8 cellular contexts compared by ENCODE assay signal in genomic region chr7:72924417-72924747, GRCh38. TPM values are rescaled to one million over a fixed set of nuclear protein-coding genes. Genes with fewer than 3 reads are reported as not detected.
DNase-seq lines count a peak whose midpoint lies in the region; ATAC-seq and TF ChIP-seq lines count a peak whose summit lies in the region.

No MANE protein-coding gene starts in this region.

- H3K4me1 ChIP-seq in PC-9 (replicated peaks; ENCODE audit: insufficient read depth) (peaks cover 15% of the 10 kb centered on the region; the same call in 1 of the 2 replicates), esophagus (ENCODE audit: control insufficient read depth in 2 of 2, insufficient read depth in 2 of 2, low read length in 1 of 2) (no peaks in the 10 kb centered on the region)

- no peaks in the 10 kb centered on the region for H3K9me2 ChIP-seq in PC-9 (ENCODE audit: insufficient read depth)

- no peak for TF ChIP-seq CTCF in CD4-positive, alpha-beta T cell (IDR thresholded peaks at IDR 0.05)
- TF ChIP-seq CTCF in HFFc6 (IDR thresholded peaks at IDR 0.05) (no peak), PC-9 (conservative IDR thresholded peaks at IDR 0.05) (no peak), progenitor cell of endocrine pancreas (IDR thresholded peaks at IDR 0.05; ENCODE audit: unreplicated experiment) (no peak)

- intact Hi-C loops in CD4-positive, alpha-beta T cell (cut with DNase I, micrococcal nuclease): loop anchor here in 1 of 2 experiments (10.0 kb wide), 1 partner anchor 530 kb away; no protein-coding TSS in a partner anchor
- intact Hi-C loops in PC-9 (cut with micrococcal nuclease; ENCODE audit: unreplicated experiment): loop anchor here (5.0 to 10.0 kb wide), 2 partner anchors 97 to 530 kb away; partner anchors contain the start of gene TYW1B

- H3K4me3 Mint-ChIP-seq in CD4-positive, alpha-beta T cell: peak overlapping the region; percentile 97
- H3K4me3 Mint-ChIP-seq in HFFc6 (peak overlapping the region; percentile 95), progenitor cell of endocrine pancreas (ENCODE audit: low read depth) (peak overlapping the region; percentile 100)

- peak overlapping the region; percentile 74 for H3K4me2 ChIP-seq in PC-9

- no peaks in the 10 kb centered on the region for H3K27me3 Mint-ChIP-seq in CD4-positive, alpha-beta T cell
- peaks cover 7% of the 10 kb centered on the region for H3K27me3 Mint-ChIP-seq in HFFc6 (ENCODE audit: insufficient read depth)
- no peaks in the 10 kb centered on the region for H3K27me3 Mint-ChIP-seq in progenitor cell of endocrine pancreas

- H3K4me1 Mint-ChIP-seq in CD4-positive, alpha-beta T cell (ENCODE audit: low read depth): peaks cover 34% of the 10 kb centered on the region
- H3K4me1 Mint-ChIP-seq in HFFc6 (ENCODE audit: low read depth): peaks cover 32% of the 10 kb centered on the region
- H3K4me1 Mint-ChIP-seq in progenitor cell of endocrine pancreas (ENCODE audit: low read depth): peaks cover 14% of the 10 kb centered on the region

- ATAC-seq in CD4-positive, alpha-beta T cell (ENCODE audit: poor library complexity): no peak

- peak overlapping the region; percentile 74 for H2AFZ ChIP-seq in PC-9

- no peaks in the 10 kb centered on the region for H3K9me3 Mint-ChIP-seq in CD4-positive, alpha-beta T cell
- H3K9me3 Mint-ChIP-seq in HFFc6: no peaks in the 10 kb centered on the region
- no peaks in the 10 kb centered on the region for H3K9me3 Mint-ChIP-seq in progenitor cell of endocrine pancreas (ENCODE audit: low read depth)

- H4K20me1 ChIP-seq in PC-9 (ENCODE audit: insufficient read depth): peaks cover 5% of the 10 kb centered on the region; the same call in 1 of the 2 replicates

- CTCF ChIA-PET in CD4-positive, alpha-beta T cell (lab: Charles Lee): no interaction called here
- CTCF ChIA-PET in PC-9 (lab: Charles Lee): no interaction called here

- no peak for DNase-seq in CD4-positive, alpha-beta T cell
- no peak for DNase-seq in HFFc6
- peak in 1 of 2 experiments; percentile 37 for DNase-seq in PC-9
- no peak for DNase-seq in progenitor cell of endocrine pancreas (ENCODE audit: low spot score, unreplicated experiment)
- no peak for DNase-seq in inferior parietal cortex (ENCODE audit: extremely low spot score)
- DNase-seq in NCI-H2107 treated with DMSO at 0.1 percent for 48 hours (lab: John Stamatoyannopoulos, UW; ENCODE audit: unreplicated experiment): no peak
- no peak for DNase-seq in NCI-H748 (lab: John Stamatoyannopoulos, UW; ENCODE audit: unreplicated experiment)

- H3K9me3 ChIP-seq in CD4-positive, alpha-beta T cell (ENCODE audit: control insufficient read depth, low read length): no peaks in the 10 kb centered on the region
- no peaks in the 10 kb centered on the region for H3K9me3 ChIP-seq in PC-9 (ENCODE audit: insufficient read depth, low read depth)
- no peaks in the 10 kb centered on the region for H3K9me3 ChIP-seq in esophagus (ENCODE audit: control insufficient read depth in 2 of 2, insufficient read depth in 1 of 2, low read depth in 1 of 2, low read length in 1 of 2)

- peak overlapping the region; percentile 97 for H3K4me3 ChIP-seq in PC-9
- peak overlapping the region; percentile 66 to 85 for H3K4me3 ChIP-seq in esophagus (ENCODE audit: low read depth in 1 of 2, low read length in 2 of 2)

- WGBS in esophagus, 2 donors: 0% methylated on average over 5 of the region's 5 CpGs

- H3K79me2 ChIP-seq in PC-9 (ENCODE audit: low read depth): peaks cover 38% of the 10 kb centered on the region

- no peaks in the 10 kb centered on the region for H3K27me3 ChIP-seq in CD4-positive, alpha-beta T cell (ENCODE audit: control insufficient read depth, insufficient read depth, low read length)
- no peaks in the 10 kb centered on the region for H3K27me3 ChIP-seq in PC-9 (ENCODE audit: insufficient read depth, low read depth)
- no peaks in the 10 kb centered on the region for H3K27me3 ChIP-seq in esophagus (ENCODE audit: control insufficient read depth in 1 of 2, insufficient read depth in 2 of 2, low read length in 2 of 2)

- peaks cover 55% of the 10 kb centered on the region for H3K36me3 Mint-ChIP-seq in CD4-positive, alpha-beta T cell (ENCODE audit: low read depth)
- H3K36me3 Mint-ChIP-seq in HFFc6 (ENCODE audit: low read depth) (peaks cover 34% of the 10 kb centered on the region), progenitor cell of endocrine pancreas (ENCODE audit: insufficient read depth) (peaks cover 17% of the 10 kb centered on the region)

- peak overlapping the region; percentile 91 for H3K27ac Mint-ChIP-seq in CD4-positive, alpha-beta T cell
- H3K27ac Mint-ChIP-seq in HFFc6 (peak overlapping the region; percentile 96), progenitor cell of endocrine pancreas (peak overlapping the region; percentile 100)

- peak overlapping the region; percentile 92 for H3K27ac ChIP-seq in CD4-positive, alpha-beta T cell (ENCODE audit: low read depth, low read length)
- H3K27ac ChIP-seq in PC-9 (peak overlapping the region; percentile 78), esophagus (ENCODE audit: low read depth in 2 of 2, low read length in 1 of 2) (peak overlapping the region; percentile 94 to 95)

- H3K36me3 ChIP-seq in PC-9 (ENCODE audit: low read depth) (peaks cover 19% of the 10 kb centered on the region), esophagus (ENCODE audit: control insufficient read depth in 2 of 2, insufficient read depth in 2 of 2, low read length in 1 of 2) (peaks cover 0 to 4% of the 10 kb centered on the region in 2 donors)

- BruUV-seq in PC-9 (replicated peaks; lab: Mats Ljungman, UMichigan): TSS peak; percentile 97

- H3F3A ChIP-seq in PC-9 (ENCODE audit: insufficient read depth, low read depth): peaks cover 34% of the 10 kb centered on the region; the same call in 1 of the 2 replicates

- POLR2A ChIA-PET in CD4-positive, alpha-beta T cell (lab: Charles Lee): no interaction called here
- POLR2A ChIA-PET in PC-9 (lab: Charles Lee; ENCODE audit: unreplicated experiment): no interaction called here

RNA-seq across cellular contexts. Expression of gene POM121, which starts 0.5 kb away (rescaled TPM):
- total RNA-seq in CD4-positive, alpha-beta T cell: 10 to 100 TPM; 66.2 to 67.9 TPM
- total RNA-seq in HFFc6 (2021; fragmentation: NEBNext Ultra II Directional; extraction: Animal tissue kit (Norgen Biotek cat#: 25700)): 10 to 100 TPM; 40.4 to 43.9 (median 42.2) TPM
- total RNA-seq in PC-9 (2021) (36.6 and 49.0 TPM in 2 replicates), progenitor cell of endocrine pancreas (53.2 and 53.6 TPM in 2 replicates)
- 10 to 100 TPM; 10.2 to 10.8 TPM for polyA plus RNA-seq in esophagus

RNA-seq across cellular contexts. Expression of gene TRIM74, which starts 44.9 kb away (rescaled TPM):
- 1 to 10 TPM; 4.1 to 4.4 TPM for total RNA-seq in CD4-positive, alpha-beta T cell
- total RNA-seq in HFFc6 (2021; fragmentation: NEBNext Ultra II Directional; extraction: Animal tissue kit (Norgen Biotek cat#: 25700)): under 1 TPM in 1 of 6 experiments, not detected in 5; 0.21 TPM
- total RNA-seq in PC-9 (2021) (1.2 and 2.6 TPM in 2 replicates), progenitor cell of endocrine pancreas (2.1 and 2.4 TPM in 2 replicates)
- under 1 TPM; 0.19 to 0.41 TPM for polyA plus RNA-seq in esophagus
